ENCODE assay signal across 9 cellular contexts in genomic region chr4:15665738-15666365, GRCh38. TPM values are rescaled to one million over a fixed set of nuclear protein-coding genes. Genes with fewer than 3 reads are reported as not detected.
DNase-seq lines count a peak whose midpoint lies in the region; ATAC-seq and TF ChIP-seq lines count a peak whose summit lies in the region.
"Had no signal": no experiment of that assay in that cellular context is flagged by ENCODE, and none has a peak within 500 bp of the region (broad histone marks: within the 10 kb centered on the region; RNA-seq: fewer than 3 reads in every experiment).

No MANE protein-coding gene starts in this region.

- no peaks in the 10 kb centered on the region for H4K20me1 ChIP-seq in Loucy (ENCODE audit: insufficient read depth, low read length, poor library complexity, severe bottlenecking)

- H3K4me1 ChIP-seq in Loucy (ENCODE audit: insufficient read depth, low read length, poor library complexity, severe bottlenecking), result peaks cover 51% of the 10 kb centered on the region
- no peaks in the 10 kb centered on the region for H3K4me1 ChIP-seq in right lobe of liver
- H3K4me1 ChIP-seq in BE2C, result no peaks in the 10 kb centered on the region

- peaks cover 19% of the 10 kb centered on the region for H3K4me1 Mint-ChIP-seq in activated naive CD8-positive, alpha-beta T cell treated with anti-CD3 and anti-CD28 coated beads, Interleukin-2, amount 10 ng/mL, durations not matched to agents 7 days and 5 days

- H3K36me3 ChIP-seq in Loucy (ENCODE audit: insufficient read depth, low read length) (no peaks in the 10 kb centered on the region), right lobe of liver (no peaks in the 10 kb centered on the region), BE2C (peaks cover 6% of the 10 kb centered on the region; the same call in 1 of the 2 replicates)

- TF ChIP-seq CTCF in Loucy (conservative IDR thresholded peaks at IDR 0.05; ENCODE audit: low read length) (no peak), right lobe of liver (IDR thresholded peaks at IDR 0.05) (no peak), BE2C (IDR thresholded peaks at IDR 0.05; ENCODE audit: low read depth, low read length) (no peak)

- peaks cover 10% of the 10 kb centered on the region for H3F3A ChIP-seq in Loucy (ENCODE audit: low read depth)

- H3K36me3 Mint-ChIP-seq in activated naive CD8-positive, alpha-beta T cell treated with anti-CD3 and anti-CD28 coated beads, Interleukin-2, amount 10 ng/mL, durations not matched to agents 7 days and 5 days, result peaks cover 36% of the 10 kb centered on the region

- H3K9ac ChIP-seq in Loucy (ENCODE audit: low read depth, low read length, poor library complexity, severe bottlenecking), result peak overlapping the region; percentile 22

- peak overlapping the region; percentile 66 for H3K4me2 ChIP-seq in Loucy (ENCODE audit: low read depth, low read length, poor library complexity, severe bottlenecking)

- DNase-seq in AG20443 (ENCODE audit: low spot score), result peak; percentile 12
- DNase-seq in activated naive CD8-positive, alpha-beta T cell treated with anti-CD3 and anti-CD28 coated beads, Interleukin-2, amount 10 ng/mL, durations not matched to agents 7 days and 5 days, result no peak
- no peak for DNase-seq in right lobe of liver
- no peak for DNase-seq in BE2C
- DNase-seq in NCI-H774 (lab: John Stamatoyannopoulos, UW), result no peak
- DNase-seq in NCI-H1436 treated with DMSO at 0.1 percent for 48 hours (lab: John Stamatoyannopoulos, UW), result no peak
- DNase-seq: activated effector memory CD4-positive, alpha-beta T cell treated with Interleukin-2 at 50 U/mL for 16 hours had no signal

- H3K27me3 ChIP-seq in Loucy (ENCODE audit: insufficient read depth, low read length, poor library complexity, severe bottlenecking) (no peaks in the 10 kb centered on the region), right lobe of liver (no peaks in the 10 kb centered on the region), BE2C (no peaks in the 10 kb centered on the region)

- no peaks in the 10 kb centered on the region for H3K79me2 ChIP-seq in Loucy (ENCODE audit: insufficient read depth, low read length)

- no peak for TF ChIP-seq POLR2A in right lobe of liver (IDR thresholded peaks at IDR 0.05)

- 72% methylated on average over 3 of the region's 3 CpGs for WGBS in right lobe of liver (ENCODE audit: insufficient coverage, low coverage, low lambda C conversion rate, missing lambda C conversion rate)

- peak overlapping the region; percentile 18 for H3K4me3 Mint-ChIP-seq in activated naive CD8-positive, alpha-beta T cell treated with anti-CD3 and anti-CD28 coated beads, Interleukin-2, amount 10 ng/mL, durations not matched to agents 7 days and 5 days

- ATAC-seq in activated naive CD8-positive, alpha-beta T cell treated with anti-CD3 and anti-CD28 coated beads, Interleukin-2, amount 10 ng/mL, durations not matched to agents 7 days and 5 days (ENCODE audit: low read depth), result peak; percentile 54
- peak; percentile 44 to 78 (median 68) for ATAC-seq in right lobe of liver
- no peak for ATAC-seq in HG02678 (IDR thresholded peaks at IDR 0.05; ENCODE audit: unreplicated experiment)

- H2AFZ ChIP-seq in Loucy (ENCODE audit: low read length), result no peak overlapping the region

- H3K27me3 Mint-ChIP-seq in activated naive CD8-positive, alpha-beta T cell treated with anti-CD3 and anti-CD28 coated beads, Interleukin-2, amount 10 ng/mL, durations not matched to agents 7 days and 5 days, result no peaks in the 10 kb centered on the region

- peak overlapping the region; percentile 63 for H3K27ac Mint-ChIP-seq in activated naive CD8-positive, alpha-beta T cell treated with anti-CD3 and anti-CD28 coated beads, Interleukin-2, amount 10 ng/mL, durations not matched to agents 7 days and 5 days

- H3K9me2 ChIP-seq in Loucy (replicated peaks; ENCODE audit: low read depth, low read length), result no peaks in the 10 kb centered on the region

- H3K4me3 ChIP-seq in Loucy (ENCODE audit: low read length, poor library complexity, severe bottlenecking) (peak overlapping the region; percentile 44), right lobe of liver (no peak overlapping the region), BE2C (ENCODE audit: low read depth, low read length) (no peak overlapping the region)

- POLR2A ChIA-PET in activated naive CD8-positive, alpha-beta T cell treated with anti-CD3 and anti-CD28 coated beads, Interleukin-2, amount 10 ng/mL, durations not matched to agents 7 days and 5 days (lab: Charles Lee), result interaction anchor here (3.6 kb wide), 1 partner anchor 10 kb away, joined by 17 read pairs; the partner anchor contains the start of gene FBXL5

- no peaks in the 10 kb centered on the region for H3K9me3 ChIP-seq in Loucy (ENCODE audit: insufficient read depth, low read depth, low read length)
- H3K9me3 ChIP-seq in right lobe of liver, result no peaks in the 10 kb centered on the region
- no peaks in the 10 kb centered on the region for H3K9me3 ChIP-seq in BE2C

- H3K9me3 Mint-ChIP-seq in activated naive CD8-positive, alpha-beta T cell treated with anti-CD3 and anti-CD28 coated beads, Interleukin-2, amount 10 ng/mL, durations not matched to agents 7 days and 5 days, result no peaks in the 10 kb centered on the region

- peak overlapping the region in 1 of 3 donors; percentile 30 for H3K27ac ChIP-seq in right lobe of liver

- intact Hi-C loops in right lobe of liver (cut with DNase I), result no loop called here

RNA-seq across cellular contexts. Expression of gene FBXL5, which starts 10.7 kb away (rescaled TPM):
- total RNA-seq in activated naive CD8-positive, alpha-beta T cell treated with anti-CD3 and anti-CD28 coated beads, Interleukin-2, amount 10 ng/mL, durations not matched to agents 7 days and 5 days, result 10 to 100 TPM; 48.7 to 53.4 TPM
- total RNA-seq in right lobe of liver, result 10 to 100 TPM; 38.3 to 59.5 (median 46.8) TPM
- 16.9 TPM for polyA plus RNA-seq in BE2C (2012; ENCODE audit: insufficient read depth, insufficient read length, low read depth)

RNA-seq across cellular contexts. Expression of gene FAM200B, which starts 15.8 kb away (rescaled TPM):
- 10 to 100 TPM; 19.5 to 22.4 TPM for total RNA-seq in activated naive CD8-positive, alpha-beta T cell treated with anti-CD3 and anti-CD28 coated beads, Interleukin-2, amount 10 ng/mL, durations not matched to agents 7 days and 5 days
- total RNA-seq in right lobe of liver, result 10 to 100 TPM; 11.8 to 20.9 (median 16.7) TPM
- 31.5 TPM for polyA plus RNA-seq in BE2C (2012; ENCODE audit: insufficient read depth, insufficient read length, low read depth)

RNA-seq across cellular contexts. Expression of gene BST1, which starts 37.0 kb away (rescaled TPM):
- total RNA-seq in activated naive CD8-positive, alpha-beta T cell treated with anti-CD3 and anti-CD28 coated beads, Interleukin-2, amount 10 ng/mL, durations not matched to agents 7 days and 5 days, result under 1 TPM; 0.78 to 0.91 TPM
- 1 to 10 TPM; 2.7 to 5.3 (median 4.3) TPM for total RNA-seq in right lobe of liver
- polyA plus RNA-seq in BE2C (2012; ENCODE audit: insufficient read depth, insufficient read length, low read depth), result not detected
